Comparison of ENCODE assay signal across 8 cellular contexts in genomic region chr4:12472082-12472481, GRCh38.
"Had no signal": no experiment of that assay in that cellular context is flagged by ENCODE, and none has a peak within 500 bp of the region (broad histone marks: within the 10 kb centered on the region; RNA-seq: fewer than 3 reads in every experiment).

No MANE protein-coding gene starts in this region.

- H3K9me3 ChIP-seq: HAP-1 had no signal

- H3K4me3 ChIP-seq: GM23248, HAP-1 had no signal

- H3K9ac ChIP-seq: GM23248 had no signal

- H3K36me3 ChIP-seq: HAP-1 had no signal

- FAIRE-seq: HTR-8/SVneo had no signal

- DNase-seq: GM23248, GOT3, H7, HFFc6, KBM-7 had no signal

- ATAC-seq: HCT116 had no signal

- H3K27ac ChIP-seq: GM23248 had no signal

- H3K4me1 ChIP-seq: HAP-1 had no signal

- H2AFZ ChIP-seq: GM23248 had no signal
